16 cellular contexts compared by ENCODE assay signal in genomic region chr5:66406761-66407289, GRCh38.
DNase-seq lines count a peak whose midpoint lies in the region; ATAC-seq and TF ChIP-seq lines count a peak whose summit lies in the region.
"Had no signal": no experiment of that assay in that cellular context is flagged by ENCODE, and none has a peak within 500 bp of the region (broad histone marks: within the 10 kb centered on the region; RNA-seq: fewer than 3 reads in every experiment).

No MANE protein-coding gene starts in this region.

- peaks cover 10% of the 10 kb centered on the region for H3K36me3 Mint-ChIP-seq in nephron progenitor cell (ENCODE audit: low read depth)
- peaks cover 0 to 5% (median 0%) of the 10 kb centered on the region in 3 donors for H3K36me3 Mint-ChIP-seq in naive thymus-derived CD8-positive, alpha-beta T cell
- H3K36me3 Mint-ChIP-seq: CD8-positive, alpha-beta T cell had no signal

- no peak overlapping the region for H3K4me3 Mint-ChIP-seq in nephron progenitor cell
- no peak overlapping the region for H3K4me3 Mint-ChIP-seq in naive thymus-derived CD8-positive, alpha-beta T cell
- H3K4me3 Mint-ChIP-seq: activated T-cell treated with anti-CD3 and anti-CD28 coated beads, Interleukin-2, amount 50 U/mL, for 4 hours; CD8-positive, alpha-beta T cell had no signal

- POLR2A ChIA-PET in naive thymus-derived CD8-positive, alpha-beta T cell (lab: Charles Lee) = no interaction called here

- H3K27ac Mint-ChIP-seq in nephron progenitor cell = peak overlapping the region; percentile 55
- no peak overlapping the region for H3K27ac Mint-ChIP-seq in naive thymus-derived CD8-positive, alpha-beta T cell
- H3K27ac Mint-ChIP-seq: CD8-positive, alpha-beta T cell had no signal

- H3K4me1 Mint-ChIP-seq in nephron progenitor cell = peaks cover 34% of the 10 kb centered on the region
- H3K4me1 Mint-ChIP-seq in naive thymus-derived CD8-positive, alpha-beta T cell = no peaks in the 10 kb centered on the region

- no peaks in the 10 kb centered on the region for H3K27me3 Mint-ChIP-seq in nephron progenitor cell (ENCODE audit: low read depth, poor library complexity)
- H3K27me3 Mint-ChIP-seq in naive thymus-derived CD8-positive, alpha-beta T cell = peaks cover 5 to 37% (median 23%) of the 10 kb centered on the region in 5 donors

- H3K9me3 Mint-ChIP-seq in nephron progenitor cell = peaks cover 17% of the 10 kb centered on the region
- peaks cover 0 to 18% (median 0%) of the 10 kb centered on the region in 9 donors for H3K9me3 Mint-ChIP-seq in naive thymus-derived CD8-positive, alpha-beta T cell
- H3K9me3 Mint-ChIP-seq: activated T-cell treated with anti-CD3 and anti-CD28 coated beads, Interleukin-2, amount 50 U/mL, for 4 hours; CD8-positive, alpha-beta T cell had no signal

- intact Hi-C loops in posterior vena cava (cut with DNase I) = no loop called here

- DNase-seq in COR-L47 (lab: John Stamatoyannopoulos, UW) (peak; percentile 67), NCI-H1092 treated with DMSO at 0.1 percent for 48 hours (lab: John Stamatoyannopoulos, UW) (peak; percentile 10), NCI-H774 (lab: John Stamatoyannopoulos, UW) (peak; percentile 43), nephron progenitor cell (peak; percentile 15), posterior vena cava (ENCODE audit: low spot score) (no peak)
- DNase-seq in naive thymus-derived CD8-positive, alpha-beta T cell = no peak
- DNase-seq: activated naive CD4-positive, alpha-beta T cell treated with anti-CD3 and anti-CD28 coated beads, Interleukin-2, amount 50 U/mL, for 16 hours; activated T-cell treated with anti-CD3 and anti-CD28 coated beads, Interleukin-2, amount 50 U/mL, for 4 hours; CD8-positive, alpha-beta T cell; erythroblast; mammary epithelial cell; NCI-H1436; sigmoid colon; stimulated activated naive CD4-positive, alpha-beta T cell; T1000 had no signal

- ATAC-seq in HG03342 (IDR thresholded peaks at IDR 0.05; ENCODE audit: unreplicated experiment) = no peak
- ATAC-seq in naive thymus-derived CD8-positive, alpha-beta T cell = no peak
- ATAC-seq: activated T-cell treated with anti-CD3 and anti-CD28 coated beads, Interleukin-2, amount 50 U/mL, for 4 hours; CD8-positive, alpha-beta T cell had no signal

- TF ChIP-seq CTCF in nephron progenitor cell (IDR thresholded peaks at IDR 0.05) = no peak

Comparison
In these comparisons a context has a peak if more than half of its experiments do, and no peak if none do; other contexts are left out.
1. DNase-seq: peak in COR-L47 (single experiment), NCI-H1092 treated with DMSO at 0.1 percent for 48 hours (single experiment), NCI-H774 (single experiment) and nephron progenitor cell (single experiment); none in naive thymus-derived CD8-positive, alpha-beta T cell (0 of 10) and posterior vena cava (single experiment).